In the genomic region with DNA sequence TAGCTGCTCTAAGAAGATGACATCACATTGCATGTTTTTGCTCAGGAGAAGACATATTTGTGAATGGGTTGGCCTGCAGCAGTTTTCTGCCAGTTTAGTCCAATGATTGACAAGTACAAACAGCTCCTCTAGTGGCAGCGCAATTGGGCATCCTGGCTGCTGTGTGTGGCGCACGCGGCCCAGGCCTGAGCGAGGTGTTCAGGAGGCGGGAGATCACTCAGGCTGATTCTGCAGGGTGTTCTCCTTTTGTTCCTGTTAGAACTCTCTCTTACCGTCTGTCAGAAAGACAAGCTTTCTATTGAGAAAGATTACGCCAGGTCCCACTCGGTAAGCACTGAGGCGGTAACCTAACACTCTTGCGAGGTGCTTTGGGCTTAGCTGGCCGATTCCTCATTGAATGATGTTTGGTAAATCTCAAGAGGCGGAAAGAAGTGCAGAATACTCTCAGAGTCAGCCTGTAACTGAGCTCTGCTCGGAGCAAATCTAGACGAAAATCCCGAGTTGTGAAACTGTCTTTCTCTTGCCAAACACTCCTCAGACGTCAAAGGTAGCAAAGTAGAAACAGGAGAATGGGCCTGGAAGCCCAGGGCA, we compare ENCODE assay signal across 15 cellular contexts.
DNase-seq lines count a peak whose midpoint lies in the region; ATAC-seq, FAIRE-seq and TF ChIP-seq lines count a peak whose summit lies in the region.
"Had no signal": no experiment of that assay in that cellular context is flagged by ENCODE, and none has a peak within 500 bp of the region (broad histone marks: within the 10 kb centered on the region; RNA-seq: fewer than 3 reads in every experiment).

No MANE protein-coding gene starts in this region.

- peak overlapping the region; percentile 83 for H3K27ac Mint-ChIP-seq in nephron progenitor cell
- no peak overlapping the region for H3K27ac Mint-ChIP-seq in stimulated activated naive CD8-positive, alpha-beta T cell treated with anti-CD3 and anti-CD28 coated beads, Interleukin-15, amount 100 ng/mL, for 72 hours
- H3K27ac Mint-ChIP-seq: activated B cell treated with CpG ODN at 0.5 μM for 24 hours had no signal

- H3K4me3 Mint-ChIP-seq in nephron progenitor cell: no peak overlapping the region
- no peak overlapping the region for H3K4me3 Mint-ChIP-seq in stimulated activated naive CD8-positive, alpha-beta T cell treated with anti-CD3 and anti-CD28 coated beads, Interleukin-15, amount 100 ng/mL, for 72 hours
- H3K4me3 Mint-ChIP-seq: activated B cell treated with CpG ODN at 0.5 μM for 24 hours had no signal

- intact Hi-C loops in GM12878 (cut with micrococcal nuclease; ENCODE audit: unreplicated experiment): no loop called here

- H3K27me3 ChIP-seq in GM12878 (replicated peaks in 1 of 2; ENCODE audit: control insufficient read depth in 2 of 2, insufficient read depth in 2 of 2, low read length in 1 of 2): no peaks in the 10 kb centered on the region
- H3K27me3 ChIP-seq: right atrium auricular region, tibial nerve had no signal

- SMC1A ChIA-PET in GM12878 (lab: Charles Lee; ENCODE audit: uncharacterized antibody, unreplicated experiment): interaction anchor here (1.0 to 1.2 kb wide), 2 partner anchors 10 to 64 kb away, joined by 3 read pairs; no protein-coding TSS in a partner anchor

- RAD21 ChIA-PET in GM12878 (lab: Charles Lee; ENCODE audit: unreplicated experiment): no interaction called here

- peak; percentile 76 for DNase-seq in DMS53 treated with DMSO at 0.1 percent for 48 hours (lab: John Stamatoyannopoulos, UW; ENCODE audit: unreplicated experiment)
- peak; percentile 23 for DNase-seq in NAMALWA (ENCODE audit: low spot score)
- DNase-seq in GM12878 (ENCODE audit: low read depth, low spot score): no peak
- peak; percentile 38 for DNase-seq in nephron progenitor cell
- DNase-seq in HTR-8/SVneo (ENCODE audit: insufficient read length, low spot score): no peak
- DNase-seq in NCI-H446 (lab: John Stamatoyannopoulos, UW): no peak
- DNase-seq in activated gamma-delta T cell treated with Interleukin-2 at 50 U/mL for 16 hours: no peak
- no peak for DNase-seq in stimulated activated naive CD8-positive, alpha-beta T cell treated with anti-CD3 and anti-CD28 coated beads, Interleukin-15, amount 100 ng/mL, for 72 hours
- DNase-seq: activated B cell treated with CpG ODN at 0.5 μM for 24 hours; activated CD8-positive, alpha-beta memory T cell treated with anti-CD3 and anti-CD28 coated beads, Interleukin-2, amount 50 U/mL, for 4 hours; activated naive CD4-positive, alpha-beta T cell treated with anti-CD3 and anti-CD28 coated beads, Interleukin-2, amount 50 U/mL, for 16 hours; NCI-H1048; stimulated activated CD4-positive, alpha-beta T cell treated with anti-CD3 and anti-CD28 coated beads, Interleukin-2, amount 100 ng/mL, for 24 hours had no signal

- in situ Hi-C loops in GM12878 (cut with MboI): no loop called here

- WGBS in GM12878 (ENCODE audit: insufficient coverage, insufficient replicate concordance, low lambda C conversion rate, missing lambda C conversion rate): 52% methylated on average over 17 of the region's 17 CpGs

- ATAC-seq in GM12878: no peak
- no peak for ATAC-seq in stimulated activated naive CD8-positive, alpha-beta T cell treated with anti-CD3 and anti-CD28 coated beads, Interleukin-15, amount 100 ng/mL, for 72 hours

- no peak for FAIRE-seq in GM12878 (lab: Jason Lieb, UNC)
- FAIRE-seq in HTR-8/SVneo (lab: Jason Lieb, UNC): no peak

- POLR2A ChIA-PET in GM12878 (lab: Charles Lee): interaction anchor here (1.4 kb wide), 1 partner anchor 11 kb away, joined by 3 read pairs; no protein-coding TSS in a partner anchor

- no peak overlapping the region for H3K4me2 ChIP-seq in GM12878 (ENCODE audit: control insufficient read depth, insufficient read depth)

- H3K79me2 ChIP-seq in GM12878 (ENCODE audit: control insufficient read depth, insufficient read depth, low read length): no peaks in the 10 kb centered on the region

- no peak for TF ChIP-seq EP300 in GM12878 (IDR thresholded peaks at IDR 0.05; ENCODE audit: borderline replicate concordance in 1 of 2, control insufficient read depth in 1 of 2, low read depth in 2 of 2, low read length in 2 of 2)

- CTCF ChIA-PET in GM12878 (lab: Yijun Ruan, JAX): interaction anchor here (0.7 to 1.0 kb wide), 3 partner anchors 12 to 499 kb away, joined by 3 to 4 read pairs (median 3); no protein-coding TSS in a partner anchor

- peaks cover 42% of the 10 kb centered on the region for H3K36me3 Mint-ChIP-seq in nephron progenitor cell (ENCODE audit: low read depth)

- no peak for TF ChIP-seq RAD21 in GM12878 (IDR thresholded peaks at IDR 0.05; ENCODE audit: insufficient read depth, low read depth, low read length)

- no peak overlapping the region for H3K27ac ChIP-seq in GM12878 (ENCODE audit: control insufficient read depth, insufficient read depth)
- H3K27ac ChIP-seq: right atrium auricular region, tibial nerve had no signal

- H2AFZ ChIP-seq in GM12878 (ENCODE audit: control insufficient read depth, low read depth, low read length): no peak overlapping the region

- H3K27me3 Mint-ChIP-seq in nephron progenitor cell (ENCODE audit: low read depth, poor library complexity): peaks cover 4% of the 10 kb centered on the region
- H3K27me3 Mint-ChIP-seq in stimulated activated naive CD8-positive, alpha-beta T cell treated with anti-CD3 and anti-CD28 coated beads, Interleukin-15, amount 100 ng/mL, for 72 hours: no peaks in the 10 kb centered on the region
- H3K27me3 Mint-ChIP-seq: activated B cell treated with CpG ODN at 0.5 μM for 24 hours had no signal

- peaks cover 35% of the 10 kb centered on the region for H3K9me3 Mint-ChIP-seq in nephron progenitor cell
- H3K9me3 Mint-ChIP-seq in stimulated activated naive CD8-positive, alpha-beta T cell treated with anti-CD3 and anti-CD28 coated beads, Interleukin-15, amount 100 ng/mL, for 72 hours: peaks cover 9 to 41% of the 10 kb centered on the region in 2 donors

- no peak overlapping the region for H3K9ac ChIP-seq in GM12878 (ENCODE audit: control insufficient read depth, insufficient read depth, low read length)

- H3K4me1 Mint-ChIP-seq in nephron progenitor cell: peaks cover 22% of the 10 kb centered on the region
- H3K4me1 Mint-ChIP-seq in stimulated activated naive CD8-positive, alpha-beta T cell treated with anti-CD3 and anti-CD28 coated beads, Interleukin-15, amount 100 ng/mL, for 72 hours: no peaks in the 10 kb centered on the region
- H3K4me1 Mint-ChIP-seq: activated B cell treated with CpG ODN at 0.5 μM for 24 hours had no signal

- H4K20me1 ChIP-seq in GM12878 (ENCODE audit: control insufficient read depth, insufficient read depth): no peaks in the 10 kb centered on the region

- H3K4me3 ChIP-seq in GM12878: no peak overlapping the region
- H3K4me3 ChIP-seq: right atrium auricular region, tibial nerve had no signal

- no peak for TF ChIP-seq POLR2A in GM12878 (IDR thresholded peaks at IDR 0.05; ENCODE audit: low read depth, low read length)

- TF ChIP-seq CTCF in GM12878 (IDR thresholded peaks at IDR 0.05 in 2 of 3, conservative IDR thresholded peaks at IDR 0.05 in 1 of 3; ENCODE audit: control insufficient read depth in 2 of 3, extremely low read depth in 1 of 3, insufficient read depth in 1 of 3, low read depth in 3 of 3, low read length in 3 of 3): no peak
- no peak for TF ChIP-seq CTCF in nephron progenitor cell (IDR thresholded peaks at IDR 0.05)

- H3K9me3 ChIP-seq in GM12878 (replicated peaks; ENCODE audit: control insufficient read depth, insufficient read depth, low read length): no peaks in the 10 kb centered on the region; the same call in 2 of the 3 replicates
- H3K9me3 ChIP-seq: right atrium auricular region, tibial nerve had no signal

- no peaks in the 10 kb centered on the region for H3K4me1 ChIP-seq in GM12878 (ENCODE audit: control insufficient read depth, insufficient read depth, low read length)
- H3K4me1 ChIP-seq: right atrium auricular region, tibial nerve had no signal

- no peaks in the 10 kb centered on the region for H3K36me3 ChIP-seq in GM12878 (ENCODE audit: control insufficient read depth in 2 of 2, insufficient read depth in 2 of 2, low read length in 1 of 2)
- H3K36me3 ChIP-seq: right atrium auricular region had no signal

- BruUV-seq in GM12878 (replicated peaks; lab: Mats Ljungman, UMichigan): no TSS peak

TF ChIP-seq in GM12878, 131 proteins besides CTCF, POLR2A, EP300 and RAD21 (continues in another document):
- TF ChIP-seq NBN (IDR thresholded peaks at IDR 0.05) (no peak), HDGF (IDR thresholded peaks at IDR 0.05) (no peak)
- TF ChIP-seq, protein P1, sequence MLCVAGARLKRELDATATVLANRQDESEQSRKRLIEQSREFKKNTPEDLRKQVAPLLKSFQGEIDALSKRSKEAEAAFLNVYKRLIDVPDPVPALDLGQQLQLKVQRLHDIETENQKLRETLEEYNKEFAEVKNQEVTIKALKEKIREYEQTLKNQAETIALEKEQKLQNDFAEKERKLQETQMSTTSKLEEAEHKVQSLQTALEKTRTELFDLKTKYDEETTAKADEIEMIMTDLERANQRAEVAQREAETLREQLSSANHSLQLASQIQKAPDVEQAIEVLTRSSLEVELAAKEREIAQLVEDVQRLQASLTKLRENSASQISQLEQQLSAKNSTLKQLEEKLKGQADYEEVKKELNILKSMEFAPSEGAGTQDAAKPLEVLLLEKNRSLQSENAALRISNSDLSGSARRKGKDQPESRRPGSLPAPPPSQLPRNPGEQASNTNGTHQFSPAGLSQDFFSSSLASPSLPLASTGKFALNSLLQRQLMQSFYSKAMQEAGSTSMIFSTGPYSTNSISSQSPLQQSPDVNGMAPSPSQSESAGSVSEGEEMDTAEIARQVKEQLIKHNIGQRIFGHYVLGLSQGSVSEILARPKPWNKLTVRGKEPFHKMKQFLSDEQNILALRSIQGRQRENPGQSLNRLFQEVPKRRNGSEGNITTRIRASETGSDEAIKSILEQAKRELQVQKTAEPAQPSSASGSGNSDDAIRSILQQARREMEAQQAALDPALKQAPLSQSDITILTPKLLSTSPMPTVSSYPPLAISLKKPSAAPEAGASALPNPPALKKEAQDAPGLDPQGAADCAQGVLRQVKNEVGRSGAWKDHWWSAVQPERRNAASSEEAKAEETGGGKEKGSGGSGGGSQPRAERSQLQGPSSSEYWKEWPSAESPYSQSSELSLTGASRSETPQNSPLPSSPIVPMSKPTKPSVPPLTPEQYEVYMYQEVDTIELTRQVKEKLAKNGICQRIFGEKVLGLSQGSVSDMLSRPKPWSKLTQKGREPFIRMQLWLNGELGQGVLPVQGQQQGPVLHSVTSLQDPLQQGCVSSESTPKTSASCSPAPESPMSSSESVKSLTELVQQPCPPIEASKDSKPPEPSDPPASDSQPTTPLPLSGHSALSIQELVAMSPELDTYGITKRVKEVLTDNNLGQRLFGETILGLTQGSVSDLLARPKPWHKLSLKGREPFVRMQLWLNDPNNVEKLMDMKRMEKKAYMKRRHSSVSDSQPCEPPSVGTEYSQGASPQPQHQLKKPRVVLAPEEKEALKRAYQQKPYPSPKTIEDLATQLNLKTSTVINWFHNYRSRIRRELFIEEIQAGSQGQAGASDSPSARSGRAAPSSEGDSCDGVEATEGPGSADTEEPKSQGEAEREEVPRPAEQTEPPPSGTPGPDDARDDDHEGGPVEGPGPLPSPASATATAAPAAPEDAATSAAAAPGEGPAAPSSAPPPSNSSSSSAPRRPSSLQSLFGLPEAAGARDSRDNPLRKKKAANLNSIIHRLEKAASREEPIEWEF (IDR thresholded peaks at IDR 0.05; ENCODE audit: insufficient replicate concordance, low read depth, low read length): no peak

Comparison
In these comparisons a context has a peak if more than half of its experiments do, and no peak if none do; other contexts are left out.
1. DNase-seq: peak in DMS53 treated with DMSO at 0.1 percent for 48 hours (single experiment), NAMALWA (single experiment) and nephron progenitor cell (single experiment); none in GM12878 (single experiment), HTR-8/SVneo (single experiment), NCI-H446 (0 of 2), activated gamma-delta T cell treated with Interleukin-2 at 50 U/mL for 16 hours (single experiment) and stimulated activated naive CD8-positive, alpha-beta T cell treated with anti-CD3 and anti-CD28 coated beads, Interleukin-15, amount 100 ng/mL, for 72 hours (0 of 2).